In genomic region chr6:128112494-128112893, GRCh38 we compare ENCODE assay signal across 8 cellular contexts.
DNase-seq lines count a peak whose midpoint lies in the region; ATAC-seq, FAIRE-seq and TF ChIP-seq lines count a peak whose summit lies in the region.

No MANE protein-coding gene starts in this region.

- CTCF ChIA-PET in OCI-LY7 (lab: Charles Lee; ENCODE audit: unreplicated experiment), result no interaction called here

- intact Hi-C loops in OCI-LY7 (cut with micrococcal nuclease; ENCODE audit: unreplicated experiment), result no loop called here

- no peak overlapping the region for H2AFZ ChIP-seq in OCI-LY7 (ENCODE audit: low read length)

- H3K9me3 ChIP-seq in OCI-LY7 (ENCODE audit: low read length), result no peaks in the 10 kb centered on the region

- POLR2A ChIA-PET in OCI-LY7 (lab: Charles Lee), result no interaction called here

- H3K27ac Mint-ChIP-seq in nephron, result peak overlapping the region; percentile 1 to 60 (median 13)

- H3K4me3 Mint-ChIP-seq in nephron, result peak overlapping the region in 1 of 3 experiments; percentile 2

- BruUV-seq in OCI-LY7 (replicated peaks; lab: Mats Ljungman, UMichigan), result no TSS peak

- no peaks in the 10 kb centered on the region for H3K36me3 ChIP-seq in OCI-LY7 (ENCODE audit: insufficient read depth, low read length)

- ATAC-seq in HG02981 (IDR thresholded peaks at IDR 0.05; ENCODE audit: unreplicated experiment), result peak; percentile 87

- H3K4me1 Mint-ChIP-seq in nephron, result peaks cover 21% of the 10 kb centered on the region

- H3K79me2 ChIP-seq in OCI-LY7 (ENCODE audit: insufficient read depth, low read depth, low read length), result no peaks in the 10 kb centered on the region

- no peaks in the 10 kb centered on the region for H3K9me3 Mint-ChIP-seq in nephron

- H4K20me1 ChIP-seq in OCI-LY7 (ENCODE audit: insufficient read depth, low read length), result no peaks in the 10 kb centered on the region

- H3K4me2 ChIP-seq in OCI-LY7 (ENCODE audit: low read length), result no peak overlapping the region

- FAIRE-seq in GM18507 (lab: Jason Lieb, UNC), result peak; percentile 72

- H3K4me3 ChIP-seq in astrocyte of the spinal cord (ENCODE audit: low read depth, low read length) (no peak overlapping the region), OCI-LY7 (ENCODE audit: low read depth, low read length, poor library complexity, severe bottlenecking) (no peak overlapping the region)

- no peaks in the 10 kb centered on the region for H3K27me3 Mint-ChIP-seq in nephron (ENCODE audit: low read depth)

- DNase-seq in GM18507 (ENCODE audit: extremely low spot score, insufficient read length, low read depth) (no peak), astrocyte of the spinal cord (ENCODE audit: low read depth, low spot score) (peak; percentile 14), COLO829 (ENCODE audit: low spot score) (no peak), NCI-H1436 treated with DMSO at 0.1 percent for 48 hours (lab: John Stamatoyannopoulos, UW) (no peak), OCI-LY7 (ENCODE audit: low spot score) (no peak), NCI-H146 treated with DMSO at 0.1 percent for 48 hours (lab: John Stamatoyannopoulos, UW; ENCODE audit: unreplicated experiment) (no peak)

- in situ Hi-C loops in astrocyte of the spinal cord (cut with HindIII; ENCODE audit: low sequenced_read_pairs), result no loop called here

- H3K4me1 ChIP-seq in OCI-LY7 (ENCODE audit: insufficient read depth, low read length, poor library complexity, severe bottlenecking), result no peaks in the 10 kb centered on the region

- H3K27ac ChIP-seq in OCI-LY7 (ENCODE audit: low read depth, low read length, poor library complexity, severe bottlenecking), result no peak overlapping the region

- H3K9me2 ChIP-seq in OCI-LY7 (ENCODE audit: insufficient read depth, low read length), result no peaks in the 10 kb centered on the region

- TF ChIP-seq CTCF in astrocyte of the spinal cord (IDR thresholded peaks at IDR 0.05; ENCODE audit: low read depth, low read length), result no peak
- TF ChIP-seq CTCF in nephron (IDR thresholded peaks at IDR 0.05; ENCODE audit: unreplicated experiment in 3 of 3), result no peak
- TF ChIP-seq CTCF in OCI-LY7 (conservative IDR thresholded peaks at IDR 0.05; ENCODE audit: low read length), result no peak

- H3K36me3 Mint-ChIP-seq in nephron (ENCODE audit: low read depth), result no peaks in the 10 kb centered on the region
